Comparison of ENCODE assay signal across 9 cellular contexts in the genomic region with DNA sequence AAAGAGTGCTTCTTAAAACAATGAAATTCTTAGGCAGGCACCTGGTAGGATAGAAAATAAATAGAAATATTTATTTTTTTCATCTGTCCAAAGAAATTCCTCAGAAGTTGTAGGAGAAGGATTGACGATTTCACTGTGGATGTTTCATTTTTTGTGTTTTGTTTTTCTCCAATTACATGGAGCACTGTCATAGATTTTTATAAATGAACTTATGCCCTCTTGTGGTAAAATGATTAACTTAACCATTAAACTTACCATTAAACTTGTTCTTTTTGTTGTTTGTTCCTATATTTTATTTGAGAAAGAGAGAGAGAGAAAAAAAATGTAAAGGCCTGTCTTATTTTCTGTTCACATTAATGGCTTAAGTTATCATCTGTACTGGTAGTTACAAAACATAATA.
DNase-seq lines count a peak whose midpoint lies in the region; ATAC-seq and TF ChIP-seq lines count a peak whose summit lies in the region.
"Had no signal": no experiment of that assay in that cellular context is flagged by ENCODE, and none has a peak within 500 bp of the region (broad histone marks: within the 10 kb centered on the region; RNA-seq: fewer than 3 reads in every experiment).

No MANE protein-coding gene starts in this region.

- H3F3A ChIP-seq in GM23338 (replicated peaks; ENCODE audit: low read depth): no peaks in the 10 kb centered on the region

- no peaks in the 10 kb centered on the region for H3K36me3 ChIP-seq in GM23338 (ENCODE audit: insufficient read depth)
- no peaks in the 10 kb centered on the region for H3K36me3 ChIP-seq in neuron (ENCODE audit: insufficient read depth, low read length)

- H3K9me3 ChIP-seq in neuron (ENCODE audit: low read length): no peaks in the 10 kb centered on the region

- H3K27me3 ChIP-seq in GM23338 (ENCODE audit: insufficient read depth): no peaks in the 10 kb centered on the region
- no peaks in the 10 kb centered on the region for H3K27me3 ChIP-seq in neuron (ENCODE audit: insufficient read depth, low read length)

- H3K4me3 Mint-ChIP-seq in GM23338: no peak overlapping the region
- H3K4me3 Mint-ChIP-seq in activated naive CD4-positive, alpha-beta T cell treated with anti-CD3 and anti-CD28 coated beads, Interleukin-2, amount 10 ng/mL, durations not matched to agents 7 days and 5 days: no peak overlapping the region

- H3K4me3 ChIP-seq in GM23338 (no peak overlapping the region), neuron (ENCODE audit: low read length) (no peak overlapping the region)

- H3K4me1 Mint-ChIP-seq in GM23338: peaks cover 24% of the 10 kb centered on the region
- no peaks in the 10 kb centered on the region for H3K4me1 Mint-ChIP-seq in activated naive CD4-positive, alpha-beta T cell treated with anti-CD3 and anti-CD28 coated beads, Interleukin-2, amount 10 ng/mL, durations not matched to agents 7 days and 5 days

- POLR2A ChIA-PET in HEK293T (lab: Yijun Ruan, JAX): no interaction called here

- no peaks in the 10 kb centered on the region for H4K20me1 ChIP-seq in GM23338 (replicated peaks; ENCODE audit: insufficient read depth)

- H3K4me2 ChIP-seq in GM23338: no peak overlapping the region

- peak; percentile 44 for DNase-seq in GM23338 (ENCODE audit: low spot score)
- DNase-seq in NCI-H82 (lab: John Stamatoyannopoulos, UW): peak; percentile 21
- peak; percentile 7 for DNase-seq in dermis blood vessel endothelial cell
- DNase-seq in HEK293T (ENCODE audit: extremely low spot score): no peak
- DNase-seq in HPDE6-E6E7 (ENCODE audit: extremely low spot score): no peak
- DNase-seq in activated naive CD4-positive, alpha-beta T cell treated with anti-CD3 and anti-CD28 coated beads, Interleukin-2, amount 10 ng/mL, durations not matched to agents 7 days and 5 days: no peak
- DNase-seq: small intestine had no signal

- peak in 1 of 2 experiments; percentile 69; a peak in 3 of 4 replicates for TF ChIP-seq CTCF in GM23338 (conservative IDR thresholded peaks at IDR 0.05; ENCODE audit: low read depth in 2 of 2)

- H3K9me2 ChIP-seq in GM23338 (ENCODE audit: insufficient read depth): no peaks in the 10 kb centered on the region

- no peak overlapping the region for H3K27ac ChIP-seq in GM23338 (ENCODE audit: low read depth)

- no peak for ATAC-seq in GM23338
- ATAC-seq: Right ventricle myocardium inferior had no signal

- no peak overlapping the region for H2AFZ ChIP-seq in GM23338
- H2AFZ ChIP-seq in neuron (ENCODE audit: low read depth, low read length): peak overlapping the region; percentile 48

- H3K27ac Mint-ChIP-seq in GM23338: no peak overlapping the region
- no peak overlapping the region for H3K27ac Mint-ChIP-seq in activated naive CD4-positive, alpha-beta T cell treated with anti-CD3 and anti-CD28 coated beads, Interleukin-2, amount 10 ng/mL, durations not matched to agents 7 days and 5 days

- H3K4me1 ChIP-seq in GM23338 (ENCODE audit: insufficient read depth) (peaks cover 18% of the 10 kb centered on the region), neuron (ENCODE audit: insufficient read depth, low read length) (peaks cover 4% of the 10 kb centered on the region)

- CTCF ChIA-PET in HEK293T (lab: Yijun Ruan, JAX): interaction anchor here (0.5 to 0.8 kb wide), 2 partner anchors 1147 to 1266 kb away, joined by 3 to 4 read pairs; no protein-coding TSS in a partner anchor
- CTCF ChIA-PET in activated naive CD4-positive, alpha-beta T cell treated with anti-CD3 and anti-CD28 coated beads, Interleukin-2, amount 10 ng/mL, durations not matched to agents 7 days and 5 days (lab: Charles Lee): no interaction called here

- peaks cover 2% of the 10 kb centered on the region; the same call in 1 of the 3 replicates for H3K36me3 Mint-ChIP-seq in GM23338 (ENCODE audit: low read depth)
- H3K36me3 Mint-ChIP-seq in activated naive CD4-positive, alpha-beta T cell treated with anti-CD3 and anti-CD28 coated beads, Interleukin-2, amount 10 ng/mL, durations not matched to agents 7 days and 5 days: no peaks in the 10 kb centered on the region

- no peaks in the 10 kb centered on the region for H3K9me3 Mint-ChIP-seq in GM23338
- no peaks in the 10 kb centered on the region for H3K9me3 Mint-ChIP-seq in activated naive CD4-positive, alpha-beta T cell treated with anti-CD3 and anti-CD28 coated beads, Interleukin-2, amount 10 ng/mL, durations not matched to agents 7 days and 5 days

- no peaks in the 10 kb centered on the region for H3K27me3 Mint-ChIP-seq in GM23338 (ENCODE audit: insufficient read depth, low read depth, poor library complexity)
- no peaks in the 10 kb centered on the region for H3K27me3 Mint-ChIP-seq in activated naive CD4-positive, alpha-beta T cell treated with anti-CD3 and anti-CD28 coated beads, Interleukin-2, amount 10 ng/mL, durations not matched to agents 7 days and 5 days

- no peaks in the 10 kb centered on the region for H3K79me2 ChIP-seq in GM23338 (replicated peaks; ENCODE audit: insufficient read depth)

TF ChIP-seq in GM23338, 12 proteins besides CTCF, POLR2A, EP300 and RAD21 (continues in another document):
- no peak for TF ChIP-seq ZNF114 (CRISPR knock-in tag; IDR thresholded peaks at IDR 0.05)
- no peak for TF ChIP-seq ZNF331 (CRISPR knock-in tag; IDR thresholded peaks at IDR 0.05; ENCODE audit: low read depth)
- TF ChIP-seq ETS1 (IDR thresholded peaks at IDR 0.05): no peak
- no peak for TF ChIP-seq STAT1 (IDR thresholded peaks at IDR 0.05; ENCODE audit: unreplicated experiment)
- no peak for TF ChIP-seq CREB1 (CRISPR knock-in tag; IDR thresholded peaks at IDR 0.05; ENCODE audit: low read depth)
- no peak for TF ChIP-seq NANOG (IDR thresholded peaks at IDR 0.05; ENCODE audit: borderline replicate concordance)
- no peak for TF ChIP-seq JUNB (IDR thresholded peaks at IDR 0.05; ENCODE audit: unreplicated experiment)
- TF ChIP-seq EZH2phosphoT487 (IDR thresholded peaks at IDR 0.05; ENCODE audit: unreplicated experiment): no peak

TF ChIP-seq in HEK293T, 16 proteins besides CTCF, POLR2A, EP300 and RAD21:
- TF ChIP-seq HDGF (IDR thresholded peaks at IDR 0.05; ENCODE audit: borderline replicate concordance) (no peak), CTBP1 (IDR thresholded peaks at IDR 0.05; ENCODE audit: borderline replicate concordance) (no peak), ELF4 (IDR thresholded peaks at IDR 0.05) (no peak), BHLHE40 (IDR thresholded peaks at IDR 0.05; ENCODE audit: borderline replicate concordance) (no peak), TARDBP (IDR thresholded peaks at IDR 0.05) (no peak), ZNF384 (IDR thresholded peaks at IDR 0.05) (no peak), FOXA1 (IDR thresholded peaks at IDR 0.05) (no peak), L3MBTL2 (conservative IDR thresholded peaks at IDR 0.05) (no peak)
- TF ChIP-seq, protein P1, sequence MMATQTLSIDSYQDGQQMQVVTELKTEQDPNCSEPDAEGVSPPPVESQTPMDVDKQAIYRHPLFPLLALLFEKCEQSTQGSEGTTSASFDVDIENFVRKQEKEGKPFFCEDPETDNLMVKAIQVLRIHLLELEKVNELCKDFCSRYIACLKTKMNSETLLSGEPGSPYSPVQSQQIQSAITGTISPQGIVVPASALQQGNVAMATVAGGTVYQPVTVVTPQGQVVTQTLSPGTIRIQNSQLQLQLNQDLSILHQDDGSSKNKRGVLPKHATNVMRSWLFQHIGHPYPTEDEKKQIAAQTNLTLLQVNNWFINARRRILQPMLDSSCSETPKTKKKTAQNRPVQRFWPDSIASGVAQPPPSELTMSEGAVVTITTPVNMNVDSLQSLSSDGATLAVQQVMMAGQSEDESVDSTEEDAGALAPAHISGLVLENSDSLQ (IDR thresholded peaks at IDR 0.05): no peak
TF ChIP-seq in HEK293T: peak in this region for 0.

Comparison
In these comparisons a context has a peak if more than half of its experiments do, and no peak if none do; other contexts are left out.
1. DNase-seq: peak in GM23338 (single experiment), NCI-H82 (single experiment) and dermis blood vessel endothelial cell (single experiment); none in HEK293T (single experiment), HPDE6-E6E7 (single experiment) and activated naive CD4-positive, alpha-beta T cell treated with anti-CD3 and anti-CD28 coated beads, Interleukin-2, amount 10 ng/mL, durations not matched to agents 7 days and 5 days (single experiment).